18 cellular contexts compared by ENCODE assay signal in the genomic region with DNA sequence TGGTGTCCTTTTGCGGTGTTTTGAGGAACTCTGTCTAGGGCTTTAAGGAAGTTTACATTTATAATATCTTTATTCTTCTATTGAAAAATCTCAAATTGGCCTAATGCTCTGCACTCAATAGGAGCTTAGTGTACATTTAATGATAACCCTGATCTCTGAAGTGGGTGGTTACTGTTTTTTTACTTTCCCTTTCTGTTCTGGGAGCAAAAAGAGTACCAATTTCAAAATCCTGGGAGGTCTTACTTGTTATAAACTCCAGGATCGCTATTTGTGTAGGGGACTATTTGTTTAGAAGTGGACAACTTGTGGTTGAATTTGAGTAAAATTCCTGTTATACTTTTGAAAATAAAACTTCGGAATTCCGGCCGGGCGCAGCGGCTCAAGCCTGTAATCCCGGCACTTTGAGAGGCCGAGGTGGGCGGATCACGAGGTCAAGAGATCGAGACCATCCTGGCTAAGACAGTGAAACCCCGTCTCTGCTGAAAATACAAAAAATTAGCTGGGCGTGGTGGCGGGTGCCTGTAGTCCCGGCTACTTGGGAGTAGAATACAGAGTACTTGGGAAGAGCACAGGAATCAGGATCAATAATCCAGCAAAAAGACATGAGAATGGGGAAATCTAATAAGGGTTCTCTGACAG. TPM values are rescaled to one million over a fixed set of nuclear protein-coding genes. Genes with fewer than 3 reads are reported as not detected.
DNase-seq lines count a peak whose midpoint lies in the region; ATAC-seq, FAIRE-seq and TF ChIP-seq lines count a peak whose summit lies in the region.
"Had no signal": no experiment of that assay in that cellular context is flagged by ENCODE, and none has a peak within 500 bp of the region (broad histone marks: within the 10 kb centered on the region; RNA-seq: fewer than 3 reads in every experiment).

No MANE protein-coding gene starts in this region.

- no peak overlapping the region for H3K27ac ChIP-seq in CD8-positive, alpha-beta memory T cell (ENCODE audit: low read depth, low read length)
- H3K27ac ChIP-seq in pancreas, result peak overlapping the region in 3 of 4 donors; percentile 51 to 80 (median 53)
- H3K27ac ChIP-seq: esophagus muscularis mucosa, psoas muscle had no signal

- 96 to 97% methylated on average over 16 of the region's 16 CpGs for WGBS in pancreas, 2 donors

- H3K36me3 ChIP-seq in CD8-positive, alpha-beta memory T cell (ENCODE audit: insufficient read depth, low read length), result no peaks in the 10 kb centered on the region
- H3K36me3 ChIP-seq in pancreas, result no peaks in the 10 kb centered on the region
- H3K36me3 ChIP-seq: esophagus muscularis mucosa, heart right ventricle had no signal

- no peaks in the 10 kb centered on the region for H3K9me3 ChIP-seq in CD8-positive, alpha-beta memory T cell (ENCODE audit: low read length)
- no peaks in the 10 kb centered on the region for H3K9me3 ChIP-seq in pancreas
- H3K9me3 ChIP-seq: esophagus muscularis mucosa, heart right ventricle, psoas muscle had no signal

- no peaks in the 10 kb centered on the region for H3K9me3 Mint-ChIP-seq in CD8-positive, alpha-beta memory T cell
- H3K9me3 Mint-ChIP-seq in activated naive CD8-positive, alpha-beta T cell treated with anti-CD3 and anti-CD28 coated beads, Interleukin-2, amount 50 U/mL, for 24 hours, result no peaks in the 10 kb centered on the region

- intact Hi-C loops in pancreas (cut with DNase I), result loop anchor here in 2 of 3 donors (5.0 to 10.0 kb wide), 3 partner anchors 235 to 315 kb away; partner anchors contain the start of gene CD55 (in 1 of the 2)
- intact Hi-C loops in left ventricle myocardium superior (cut with micrococcal nuclease), result loop anchor here (5.0 kb wide), 1 partner anchor 318 kb away; no protein-coding TSS in a partner anchor

- no peak for TF ChIP-seq CTCF in pancreas (IDR thresholded peaks at IDR 0.05)

- no peaks in the 10 kb centered on the region for H3K27me3 ChIP-seq in CD8-positive, alpha-beta memory T cell (ENCODE audit: insufficient read depth, low read length, poor library complexity, severe bottlenecking)
- no peaks in the 10 kb centered on the region for H3K27me3 ChIP-seq in pancreas
- H3K27me3 ChIP-seq: esophagus muscularis mucosa, heart right ventricle had no signal

- peaks cover 5 to 21% of the 10 kb centered on the region in 2 donors for H3K27me3 Mint-ChIP-seq in CD8-positive, alpha-beta memory T cell
- no peaks in the 10 kb centered on the region for H3K27me3 Mint-ChIP-seq in activated naive CD8-positive, alpha-beta T cell treated with anti-CD3 and anti-CD28 coated beads, Interleukin-2, amount 50 U/mL, for 24 hours

- peak overlapping the region in 5 of 7 donors; percentile 24 to 67 (median 52) for H3K4me3 Mint-ChIP-seq in CD8-positive, alpha-beta memory T cell
- peak overlapping the region; percentile 76 for H3K4me3 Mint-ChIP-seq in activated naive CD8-positive, alpha-beta T cell treated with anti-CD3 and anti-CD28 coated beads, Interleukin-2, amount 50 U/mL, for 24 hours

- H3K36me3 Mint-ChIP-seq in CD8-positive, alpha-beta memory T cell, result no peaks in the 10 kb centered on the region
- H3K36me3 Mint-ChIP-seq in activated naive CD8-positive, alpha-beta T cell treated with anti-CD3 and anti-CD28 coated beads, Interleukin-2, amount 50 U/mL, for 24 hours (ENCODE audit: low read depth), result no peaks in the 10 kb centered on the region

- H3K4me1 Mint-ChIP-seq in CD8-positive, alpha-beta memory T cell, result peaks cover 4 to 16% (median 10%) of the 10 kb centered on the region in 3 donors
- peaks cover 25% of the 10 kb centered on the region for H3K4me1 Mint-ChIP-seq in activated naive CD8-positive, alpha-beta T cell treated with anti-CD3 and anti-CD28 coated beads, Interleukin-2, amount 50 U/mL, for 24 hours

- no peak for FAIRE-seq in pancreas (lab: Jason Lieb, UNC)
- FAIRE-seq: astrocyte, G401.6 had no signal

- H3K4me1 ChIP-seq in CD8-positive, alpha-beta memory T cell (ENCODE audit: insufficient read depth, low read length), result peaks cover 11% of the 10 kb centered on the region
- peaks cover 9 to 35% (median 15%) of the 10 kb centered on the region in 3 donors for H3K4me1 ChIP-seq in pancreas
- H3K4me1 ChIP-seq: psoas muscle had no signal

- no peak for DNase-seq in CD8-positive, alpha-beta memory T cell
- DNase-seq in HT-29 (ENCODE audit: low spot score) (peak; percentile 12), pancreas (no peak), DMS53 treated with DMSO at 0.1 percent for 48 hours (lab: John Stamatoyannopoulos, UW; ENCODE audit: unreplicated experiment) (no peak), left ventricle myocardium superior (no peak)
- no peak for DNase-seq in activated naive CD8-positive, alpha-beta T cell treated with anti-CD3 and anti-CD28 coated beads, Interleukin-2, amount 50 U/mL, for 24 hours
- no peak for DNase-seq in activated effector memory CD4-positive, alpha-beta T cell treated with anti-CD3 and anti-CD28 coated beads, Interleukin-2, amount 50 U/mL, for 16 hours
- DNase-seq: heart right ventricle, NCI-H1105, NCI-H345, psoas muscle, SHP77 had no signal

- peak overlapping the region in 4 of 8 donors; percentile 27 to 60 (median 33) for H3K27ac Mint-ChIP-seq in CD8-positive, alpha-beta memory T cell
- peak overlapping the region; percentile 74 for H3K27ac Mint-ChIP-seq in activated naive CD8-positive, alpha-beta T cell treated with anti-CD3 and anti-CD28 coated beads, Interleukin-2, amount 50 U/mL, for 24 hours

- ATAC-seq in activated naive CD8-positive, alpha-beta T cell treated with anti-CD3 and anti-CD28 coated beads, Interleukin-2, amount 50 U/mL, for 24 hours, result no peak
- ATAC-seq in pancreas, result peak in 2 of 4 donors; percentile 5 to 11
- no peak for ATAC-seq in left ventricle myocardium superior

- CTCF ChIA-PET in CD8-positive, alpha-beta memory T cell (lab: Charles Lee), result interaction anchor here (0.6 to 1.0 kb wide), 2 partner anchors 315 to 316 kb away, joined by 3 to 4 read pairs; no protein-coding TSS in a partner anchor

- H3K4me3 ChIP-seq in CD8-positive, alpha-beta memory T cell (ENCODE audit: low read length), result no peak overlapping the region
- no peak overlapping the region for H3K4me3 ChIP-seq in pancreas
- H3K4me3 ChIP-seq: esophagus muscularis mucosa, psoas muscle had no signal

- POLR2A ChIA-PET in CD8-positive, alpha-beta memory T cell (lab: Charles Lee), result interaction anchor here (0.6 kb wide), 1 partner anchor 174 kb away, joined by 4 read pairs; no protein-coding TSS in a partner anchor

RNA-seq across cellular contexts. Expression of gene C4BPB, which starts 1.1 kb away (rescaled TPM):
- under 1 TPM in 1 of 2 experiments, not detected in 1; 0.51 TPM for total RNA-seq in CD8-positive, alpha-beta memory T cell
- not detected for polyA plus RNA-seq in CD8-positive, alpha-beta memory T cell
- total RNA-seq in HT-29 (2014; rRNA removed; shearing (Covaris generic)), result 8.4 and 13.7 TPM in 2 replicates
- total RNA-seq in pancreas (1 to 10 TPM; 1.6 to 6.3 (median 3.1) TPM), left ventricle myocardium superior (not detected)
- 10 to 100 TPM in 1 of 2 donors, 1 to 10 TPM in 1; 7.0 to 34.1 TPM for polyA plus RNA-seq in pancreas
- total RNA-seq: H4, temporal lobe had no signal

RNA-seq across cellular contexts. Expression of gene C4BPA, which starts 14.3 kb away (rescaled TPM):
- not detected for total RNA-seq in CD8-positive, alpha-beta memory T cell
- polyA plus RNA-seq in CD8-positive, alpha-beta memory T cell, result not detected
- total RNA-seq in HT-29 (2014; rRNA removed; shearing (Covaris generic)), result 0.18 and 1.1 TPM in 2 replicates
- total RNA-seq in pancreas (10 to 100 TPM in 1 of 6 donors, 1 to 10 TPM in 5; 1.4 to 15.4 (median 7.7) TPM), left ventricle myocardium superior (not detected)
- polyA plus RNA-seq in pancreas, result 10 to 100 TPM in 1 of 2 donors, 1 to 10 TPM in 1; 7.2 to 11.9 TPM
- total RNA-seq: astrocyte, dermis microvascular lymphatic vessel endothelial cell, heart right ventricle, temporal lobe had no signal
- polyA plus RNA-seq: heart right ventricle, psoas muscle had no signal

RNA-seq across cellular contexts. Expression of gene PFKFB2, which starts 36.7 kb away (rescaled TPM):
- 1 to 10 TPM; 3.0 to 3.9 TPM for total RNA-seq in CD8-positive, alpha-beta memory T cell
- 0.29 TPM for polyA plus RNA-seq in CD8-positive, alpha-beta memory T cell
- 11.6 and 13.9 TPM in 2 replicates for total RNA-seq in HT-29 (2014; rRNA removed; shearing (Covaris generic))
- total RNA-seq in pancreas, result 10 to 100 TPM in 3 of 6 donors, 1 to 10 TPM in 3; 4.4 to 19.6 (median 9.9) TPM
- polyA plus RNA-seq in pancreas, result 10 to 100 TPM in 1 of 2 donors, 1 to 10 TPM in 1; 8.0 to 28.5 TPM
- total RNA-seq in left ventricle myocardium superior, result 99.0 TPM

RNA-seq across cellular contexts. Expression of gene YOD1, which starts 38.7 kb away (rescaled TPM):
- total RNA-seq in CD8-positive, alpha-beta memory T cell, result 10 to 100 TPM; 10.3 to 10.6 TPM
- 0.98 TPM for polyA plus RNA-seq in CD8-positive, alpha-beta memory T cell
- 14.3 and 16.2 TPM in 2 replicates for total RNA-seq in HT-29 (2014; rRNA removed; shearing (Covaris generic))
- total RNA-seq in pancreas (1 to 10 TPM; 1.8 to 4.0 (median 2.3) TPM), left ventricle myocardium superior (4.9 TPM)
- polyA plus RNA-seq in pancreas, result 1 to 10 TPM; 1.1 to 2.4 TPM

RNA-seq across cellular contexts. Expression of gene C1orf116, which starts 57.2 kb away (rescaled TPM):
- total RNA-seq in CD8-positive, alpha-beta memory T cell, result not detected
- not detected for polyA plus RNA-seq in CD8-positive, alpha-beta memory T cell
- total RNA-seq in HT-29 (2014; rRNA removed; shearing (Covaris generic)), result 45.7 and 47.1 TPM in 2 replicates
- 10 to 100 TPM in 4 of 6 donors, 1 to 10 TPM in 2; 7.8 to 26.9 (median 10.1) TPM for total RNA-seq in pancreas
- polyA plus RNA-seq in pancreas, result 10 to 100 TPM in 1 of 2 donors, 1 to 10 TPM in 1; 9.4 to 11.7 TPM
- total RNA-seq in left ventricle myocardium superior, result 2.0 TPM
- total RNA-seq: dermis microvascular lymphatic vessel endothelial cell, H4 had no signal
